Comparison of ENCODE assay signal across 34 cellular contexts in genomic region chr7:80175744-80176143, GRCh38. TPM values are rescaled to one million over a fixed set of nuclear protein-coding genes. Genes with fewer than 3 reads are reported as not detected.
DNase-seq lines count a peak whose midpoint lies in the region; ATAC-seq, FAIRE-seq and TF ChIP-seq lines count a peak whose summit lies in the region.
"Had no signal": no experiment of that assay in that cellular context is flagged by ENCODE, and none has a peak within 500 bp of the region (broad histone marks: within the 10 kb centered on the region; RNA-seq: fewer than 3 reads in every experiment).

No MANE protein-coding gene starts in this region.

- intact Hi-C loops in left ventricle myocardium superior (cut with micrococcal nuclease) = no loop called here

- peak overlapping the region; percentile 23 for H3K27ac Mint-ChIP-seq in activated naive CD8-positive, alpha-beta T cell treated with anti-CD3 and anti-CD28 coated beads, Interleukin-2, amount 50 U/mL, for 24 hours
- no peak overlapping the region for H3K27ac Mint-ChIP-seq in activated naive CD8-positive, alpha-beta T cell treated with anti-CD3 and anti-CD28 coated beads for 36 hours
- H3K27ac Mint-ChIP-seq in astrocyte (ENCODE audit: unreplicated experiment) = no peak overlapping the region
- H3K27ac Mint-ChIP-seq: activated naive CD8-positive, alpha-beta T cell; activated T-helper 17 cell treated with anti-CD3 and anti-CD28 coated beads, Interleukin-2, amount 50 U/mL, for 72 hours; endodermal cell; memory B cell; neural progenitor cell; T-helper 17 cell had no signal

- H3K4me3 Mint-ChIP-seq in activated naive CD8-positive, alpha-beta T cell treated with anti-CD3 and anti-CD28 coated beads, Interleukin-2, amount 50 U/mL, for 24 hours = no peak overlapping the region
- no peak overlapping the region for H3K4me3 Mint-ChIP-seq in activated naive CD8-positive, alpha-beta T cell treated with anti-CD3 and anti-CD28 coated beads for 36 hours
- H3K4me3 Mint-ChIP-seq in astrocyte (ENCODE audit: unreplicated experiment) = no peak overlapping the region
- H3K4me3 Mint-ChIP-seq: activated naive CD8-positive, alpha-beta T cell; activated T-helper 17 cell treated with anti-CD3 and anti-CD28 coated beads, Interleukin-2, amount 50 U/mL, for 72 hours; endodermal cell; memory B cell; neural progenitor cell; T-helper 17 cell had no signal

- peaks cover 4% of the 10 kb centered on the region for H4K20me1 ChIP-seq in astrocyte (ENCODE audit: insufficient read depth, low read length)
- H4K20me1 ChIP-seq: BLaER1 had no signal

- H3K36me3 ChIP-seq in astrocyte (ENCODE audit: insufficient read depth, low read length) = no peaks in the 10 kb centered on the region
- H3K36me3 ChIP-seq in H7 (replicated peaks; ENCODE audit: control insufficient read depth, insufficient read depth, low read length) = no peaks in the 10 kb centered on the region
- H3K36me3 ChIP-seq: BLaER1 had no signal

- H2AFZ ChIP-seq in astrocyte (ENCODE audit: low read depth, low read length) = no peak overlapping the region
- H2AFZ ChIP-seq: neural progenitor cell, parathyroid adenoma had no signal

- H3K4me1 ChIP-seq in astrocyte (ENCODE audit: insufficient read depth, low read length) = no peaks in the 10 kb centered on the region
- H3K4me1 ChIP-seq: BLaER1, Caco-2, neural progenitor cell, parathyroid adenoma had no signal

- no peak for DNase-seq in activated naive CD8-positive, alpha-beta T cell treated with anti-CD3 and anti-CD28 coated beads, Interleukin-2, amount 50 U/mL, for 24 hours
- no peak for DNase-seq in activated naive CD8-positive, alpha-beta T cell treated with anti-CD3 and anti-CD28 coated beads for 36 hours
- DNase-seq in astrocyte (ENCODE audit: low read depth) = no peak
- no peak for DNase-seq in AG08396 (ENCODE audit: low spot score)
- no peak for DNase-seq in H7
- no peak for DNase-seq in OCI-M2 (lab: John Stamatoyannopoulos, UW; ENCODE audit: unreplicated experiment)
- no peak for DNase-seq in left ventricle myocardium superior
- DNase-seq: ACHN; activated CD4-positive, alpha-beta T cell treated with anti-CD3 and anti-CD28 coated beads for 1 hour; Caco-2; caudate nucleus; endodermal cell; foreskin fibroblast; hippocampal formation; Karpas-422; left colon; NCI-H510A; PC-3; right cardiac atrium; stimulated activated CD4-positive, alpha-beta T cell treated with anti-CD3 and anti-CD28 coated beads, Interleukin-2, amount 100 ng/mL, for 24 hours; T-helper 17 cell; trophoblast cell had no signal

- peak; percentile 5 for FAIRE-seq in astrocyte (lab: Jason Lieb, UNC)
- FAIRE-seq: G401.6, H1, HepG2 had no signal

- H3K9ac ChIP-seq in astrocyte (ENCODE audit: low read length) = no peak overlapping the region
- H3K9ac ChIP-seq: BLaER1, neural progenitor cell, parathyroid adenoma had no signal

- TF ChIP-seq CTCF in astrocyte (IDR thresholded peaks at IDR 0.05; ENCODE audit: insufficient read depth, low read depth, low read length) = no peak

- H3K79me2 ChIP-seq in astrocyte (ENCODE audit: insufficient read depth, low read length) = peaks cover 35% of the 10 kb centered on the region

- H3K4me3 ChIP-seq in astrocyte (ENCODE audit: insufficient read depth, low read depth, low read length) (no peak overlapping the region), H7 (ENCODE audit: insufficient read depth, low read depth, low read length) (no peak overlapping the region)
- H3K4me3 ChIP-seq: BLaER1, neural progenitor cell had no signal

- H3K9me3 ChIP-seq in astrocyte (ENCODE audit: insufficient read depth, low read depth, low read length) = no peaks in the 10 kb centered on the region
- H3K9me3 ChIP-seq: Caco-2 had no signal

- H3K4me1 Mint-ChIP-seq in activated naive CD8-positive, alpha-beta T cell treated with anti-CD3 and anti-CD28 coated beads, Interleukin-2, amount 50 U/mL, for 24 hours = peaks cover 38% of the 10 kb centered on the region
- peaks cover 28% of the 10 kb centered on the region for H3K4me1 Mint-ChIP-seq in activated naive CD8-positive, alpha-beta T cell treated with anti-CD3 and anti-CD28 coated beads for 36 hours
- H3K4me1 Mint-ChIP-seq in astrocyte (ENCODE audit: low read depth, unreplicated experiment) = no peaks in the 10 kb centered on the region
- H3K4me1 Mint-ChIP-seq: activated T-helper 17 cell treated with anti-CD3 and anti-CD28 coated beads, Interleukin-2, amount 50 U/mL, for 72 hours; memory B cell; neural progenitor cell; T-helper 17 cell had no signal

- H3K36me3 Mint-ChIP-seq in activated naive CD8-positive, alpha-beta T cell treated with anti-CD3 and anti-CD28 coated beads, Interleukin-2, amount 50 U/mL, for 24 hours (ENCODE audit: low read depth) = peaks cover 12% of the 10 kb centered on the region
- peaks cover 9% of the 10 kb centered on the region for H3K36me3 Mint-ChIP-seq in activated naive CD8-positive, alpha-beta T cell treated with anti-CD3 and anti-CD28 coated beads for 36 hours
- H3K36me3 Mint-ChIP-seq in astrocyte (ENCODE audit: low read depth, unreplicated experiment) = peaks cover 5% of the 10 kb centered on the region
- H3K36me3 Mint-ChIP-seq: memory B cell had no signal

- ATAC-seq in activated naive CD8-positive, alpha-beta T cell treated with anti-CD3 and anti-CD28 coated beads, Interleukin-2, amount 50 U/mL, for 24 hours = peak; percentile 85
- peak; percentile 66 for ATAC-seq in HG02981 (IDR thresholded peaks at IDR 0.05; ENCODE audit: unreplicated experiment)
- no peak for ATAC-seq in left ventricle myocardium superior
- ATAC-seq: activated T-helper 17 cell treated with anti-CD3 and anti-CD28 coated beads, Interleukin-2, amount 50 U/mL, for 72 hours; esophagus mucosa; HepG2; left colon; PC-3; right cardiac atrium; SK-N-SH treated with all-trans-retinoic acid at 6 μM for 48 hours; T-helper 17 cell had no signal

- no peaks in the 10 kb centered on the region for H3K27me3 Mint-ChIP-seq in activated naive CD8-positive, alpha-beta T cell treated with anti-CD3 and anti-CD28 coated beads, Interleukin-2, amount 50 U/mL, for 24 hours
- peaks cover 4% of the 10 kb centered on the region for H3K27me3 Mint-ChIP-seq in activated naive CD8-positive, alpha-beta T cell treated with anti-CD3 and anti-CD28 coated beads for 36 hours
- H3K27me3 Mint-ChIP-seq in astrocyte (ENCODE audit: low read depth, unreplicated experiment) = no peaks in the 10 kb centered on the region
- H3K27me3 Mint-ChIP-seq: activated naive CD8-positive, alpha-beta T cell; activated T-helper 17 cell treated with anti-CD3 and anti-CD28 coated beads, Interleukin-2, amount 50 U/mL, for 72 hours; memory B cell; T-helper 17 cell had no signal

- no peak overlapping the region for H3K27ac ChIP-seq in astrocyte (ENCODE audit: low read depth, low read length)
- H3K27ac ChIP-seq: BLaER1, neural progenitor cell, parathyroid adenoma had no signal

- no peak overlapping the region for H3K4me2 ChIP-seq in astrocyte (ENCODE audit: low read length)
- H3K4me2 ChIP-seq: BLaER1, neural progenitor cell had no signal

- H3K9me3 Mint-ChIP-seq in activated naive CD8-positive, alpha-beta T cell treated with anti-CD3 and anti-CD28 coated beads, Interleukin-2, amount 50 U/mL, for 24 hours = peaks cover 22% of the 10 kb centered on the region
- H3K9me3 Mint-ChIP-seq in activated naive CD8-positive, alpha-beta T cell treated with anti-CD3 and anti-CD28 coated beads for 36 hours = peaks cover 13% of the 10 kb centered on the region
- H3K9me3 Mint-ChIP-seq in astrocyte (ENCODE audit: unreplicated experiment) = peaks cover 12% of the 10 kb centered on the region

- no peaks in the 10 kb centered on the region for H3K27me3 ChIP-seq in astrocyte (ENCODE audit: insufficient read depth, low read length)
- H3K27me3 ChIP-seq in H7 (ENCODE audit: control insufficient read depth, insufficient read depth, low read length) = no peaks in the 10 kb centered on the region
- H3K27me3 ChIP-seq: BLaER1, neural progenitor cell had no signal

RNA-seq across cellular contexts. Expression of gene GNAI1, which starts 41.1 kb away (rescaled TPM):
- 1 to 10 TPM; 1.6 to 2.0 TPM for total RNA-seq in activated naive CD8-positive, alpha-beta T cell treated with anti-CD3 and anti-CD28 coated beads for 36 hours
- total RNA-seq in astrocyte = 32.9 and 35.5 TPM in 2 replicates
- 19.4 and 35.3 TPM in 2 replicates for total RNA-seq in H7 (2014; rRNA removed; shearing (Covaris generic))
- 13.7 TPM for total RNA-seq in left ventricle myocardium superior
- total RNA-seq: activated T-helper 17 cell treated with anti-CD3 and anti-CD28 coated beads, Interleukin-2, amount 50 U/mL, for 72 hours had no signal
